In genomic region chr7:90495241-90495640, GRCh38 we compare ENCODE assay signal across 12 cellular contexts. TPM values are rescaled to one million over a fixed set of nuclear protein-coding genes. Genes with fewer than 3 reads are reported as not detected.
"Had no signal": no experiment of that assay in that cellular context is flagged by ENCODE, and none has a peak within 500 bp of the region (broad histone marks: within the 10 kb centered on the region; RNA-seq: fewer than 3 reads in every experiment).

No MANE protein-coding gene starts in this region.

- H3K27ac Mint-ChIP-seq: HFFc6 had no signal

- H3K4me3 ChIP-seq: GM23248, HAP-1, K562 had no signal

- H3K27ac ChIP-seq: GM23248, HL-60 had no signal

- H3K4me3 Mint-ChIP-seq: HFFc6 had no signal

- H3K4me1 ChIP-seq: HAP-1 had no signal

- ATAC-seq: HCT116, HepG2, K562 had no signal

- H3K9me3 ChIP-seq: HAP-1 had no signal

- DNase-seq: GM23248, GOT3, H7, HFFc6, IMR-90 had no signal

- H3K9me3 Mint-ChIP-seq: HFFc6 had no signal

- H3K36me3 ChIP-seq: HAP-1 had no signal

RNA-seq across cellular contexts. Expression of gene PTTG1IP2, which starts 25.8 kb away (rescaled TPM):
- total RNA-seq: GM23248, H4, HepG2, HFFc6, HT1080, IMR-90, K562 had no signal
- polyA plus RNA-seq: GM23248, HepG2, IMR-90, K562 had no signal
